In genomic region chr3:102936511-102936910, GRCh38 we compare ENCODE assay signal across 30 cellular contexts.
DNase-seq lines count a peak whose midpoint lies in the region; ATAC-seq, FAIRE-seq and TF ChIP-seq lines count a peak whose summit lies in the region.
"Had no signal": no experiment of that assay in that cellular context is flagged by ENCODE, and none has a peak within 500 bp of the region (broad histone marks: within the 10 kb centered on the region; RNA-seq: fewer than 3 reads in every experiment).

No MANE protein-coding gene starts in this region.

- no peaks in the 10 kb centered on the region for H4K20me1 ChIP-seq in astrocyte (ENCODE audit: insufficient read depth, low read length)

- no peaks in the 10 kb centered on the region for H3K36me3 ChIP-seq in astrocyte (ENCODE audit: insufficient read depth, low read length)
- H3K36me3 ChIP-seq: HAP-1, SJCRH30 had no signal

- H3K79me2 ChIP-seq in astrocyte (ENCODE audit: insufficient read depth, low read length): no peaks in the 10 kb centered on the region

- no peak overlapping the region for H3K9ac ChIP-seq in astrocyte (ENCODE audit: low read length)

- ATAC-seq in GM18861 (IDR thresholded peaks at IDR 0.05; ENCODE audit: unreplicated experiment): no peak
- ATAC-seq: GM12878, GM23338, Right ventricle myocardium inferior had no signal

- DNase-seq in DMS79 treated with DMSO at 0.1 percent for 48 hours (lab: John Stamatoyannopoulos, UW) (peak; percentile 36), DMS79 (lab: John Stamatoyannopoulos, UW) (no peak), astrocyte (ENCODE audit: low read depth) (peak; percentile 73), left kidney (ENCODE audit: low read depth, low spot score) (peak; percentile 13), D341Med (ENCODE audit: low spot score) (no peak), KG1 (lab: John Stamatoyannopoulos, UW) (no peak), NCI-H526 treated with DMSO at 0.1 percent for 48 hours (lab: John Stamatoyannopoulos, UW) (no peak)
- DNase-seq: ACHN, Calu3, GDM1, HFFc6, Karpas-422, NCI-H1092, NCI-H1417 treated with DMSO at 0.1 percent for 48 hours, NCI-H187, NCI-H2081 treated with DMSO at 0.1 percent for 48 hours, NCI-H2171, NCI-H226, NCI-H510A treated with DMSO at 0.1 percent for 48 hours, NCI-H774, SJCRH30, SW 1271 had no signal

- no peaks in the 10 kb centered on the region for H3K9me3 Mint-ChIP-seq in astrocyte (ENCODE audit: unreplicated experiment)

- H2AFZ ChIP-seq in astrocyte (ENCODE audit: low read depth, low read length): no peak overlapping the region
- H2AFZ ChIP-seq: GM23338, PC-9 had no signal

- no peaks in the 10 kb centered on the region for H3K4me1 Mint-ChIP-seq in astrocyte (ENCODE audit: low read depth, unreplicated experiment)
- H3K4me1 Mint-ChIP-seq: GM23338, IgD-negative memory B cell had no signal

- no peaks in the 10 kb centered on the region for H3K36me3 Mint-ChIP-seq in astrocyte (ENCODE audit: low read depth, unreplicated experiment)
- H3K36me3 Mint-ChIP-seq: IgD-negative memory B cell had no signal

- H3K4me2 ChIP-seq in astrocyte (ENCODE audit: low read length): no peak overlapping the region
- H3K4me2 ChIP-seq: GM23338, PC-9 had no signal

- FAIRE-seq in astrocyte (lab: Jason Lieb, UNC): no peak
- FAIRE-seq: GM12878 had no signal

- no peaks in the 10 kb centered on the region for H3K9me3 ChIP-seq in astrocyte (ENCODE audit: insufficient read depth, low read depth, low read length)
- H3K9me3 ChIP-seq: HAP-1, SJCRH30 had no signal

- H3K4me3 Mint-ChIP-seq in astrocyte (ENCODE audit: unreplicated experiment): no peak overlapping the region
- H3K4me3 Mint-ChIP-seq: GM23338, HFFc6, IgD-negative memory B cell had no signal

- H3K4me1 ChIP-seq in astrocyte (ENCODE audit: insufficient read depth, low read length): no peaks in the 10 kb centered on the region
- H3K4me1 ChIP-seq: HAP-1, SJCRH30 had no signal

- H3K27me3 ChIP-seq in astrocyte (ENCODE audit: insufficient read depth, low read length): no peaks in the 10 kb centered on the region
- H3K27me3 ChIP-seq: SJCRH30 had no signal

- H3K27me3 Mint-ChIP-seq in astrocyte (ENCODE audit: low read depth, unreplicated experiment): no peaks in the 10 kb centered on the region
- H3K27me3 Mint-ChIP-seq: IgD-negative memory B cell had no signal

- no peak overlapping the region for H3K27ac Mint-ChIP-seq in astrocyte (ENCODE audit: unreplicated experiment)
- H3K27ac Mint-ChIP-seq: GM23338, HFFc6, IgD-negative memory B cell had no signal

- no peak overlapping the region for H3K4me3 ChIP-seq in astrocyte (ENCODE audit: insufficient read depth, low read depth, low read length)
- H3K4me3 ChIP-seq: GM12878, GM23338, HAP-1, PC-9, SJCRH30 had no signal

- TF ChIP-seq CTCF in astrocyte (IDR thresholded peaks at IDR 0.05; ENCODE audit: insufficient read depth, low read depth, low read length): no peak

- no peak overlapping the region for H3K27ac ChIP-seq in astrocyte (ENCODE audit: low read depth, low read length)
- H3K27ac ChIP-seq: 22Rv1, PC-9, SJCRH30 had no signal

Comparison
In these comparisons a context has a peak if more than half of its experiments do, and no peak if none do; other contexts are left out.
1. DNase-seq: peak in DMS79 treated with DMSO at 0.1 percent for 48 hours (single experiment), astrocyte (single experiment) and left kidney (single experiment); none in DMS79 (single experiment), D341Med (single experiment), KG1 (single experiment) and NCI-H526 treated with DMSO at 0.1 percent for 48 hours (single experiment).